ENCODE assay signal across 12 cellular contexts in genomic region chr12:25583545-25583944, GRCh38. TPM values are rescaled to one million over a fixed set of nuclear protein-coding genes. Genes with fewer than 3 reads are reported as not detected.
A peak's percentile ranks its signal among the peaks of the same experiment; 100 is the strongest.
DNase-seq lines count a peak whose midpoint lies in the region; ATAC-seq, FAIRE-seq and TF ChIP-seq lines count a peak whose summit lies in the region.
"Had no signal": no experiment of that assay in that cellular context is flagged by ENCODE, and none has a peak within 500 bp of the region (broad histone marks: within the 10 kb centered on the region; RNA-seq: fewer than 3 reads in every experiment).

No MANE protein-coding gene starts in this region.

- H3K36me3 ChIP-seq in astrocyte (ENCODE audit: insufficient read depth, low read length) (no peaks in the 10 kb centered on the region), hepatocyte (replicated peaks; ENCODE audit: insufficient read depth, low read depth) (no peaks in the 10 kb centered on the region), aorta (ENCODE audit: control insufficient read depth in 1 of 2, insufficient read depth in 2 of 2, low read length in 1 of 2) (no peaks in the 10 kb centered on the region)

- no peak overlapping the region for H2AFZ ChIP-seq in astrocyte (ENCODE audit: low read depth, low read length)
- no peak overlapping the region for H2AFZ ChIP-seq in hepatocyte

- intact Hi-C loops in activated naive CD4-positive, alpha-beta T cell treated with anti-CD3 and anti-CD28 coated beads for 36 hours (cut with micrococcal nuclease), result loop anchor here (2.0 kb wide), 1 partner anchor 433 kb away; no protein-coding TSS in a partner anchor
- intact Hi-C loops in aorta (cut with DNase I), result no loop called here

- H3K9me3 ChIP-seq in astrocyte (ENCODE audit: insufficient read depth, low read depth, low read length), result peaks cover 10% of the 10 kb centered on the region
- no peaks in the 10 kb centered on the region for H3K9me3 ChIP-seq in hepatocyte (ENCODE audit: low read depth)
- H3K9me3 ChIP-seq in aorta (ENCODE audit: control insufficient read depth, low read length), result peaks cover 1% of the 10 kb centered on the region

- peaks cover 3% of the 10 kb centered on the region for H3K36me3 Mint-ChIP-seq in activated naive CD4-positive, alpha-beta T cell treated with anti-CD3 and anti-CD28 coated beads for 36 hours (ENCODE audit: low read depth)
- H3K36me3 Mint-ChIP-seq in activated naive CD4-positive, alpha-beta T cell treated with anti-CD3 and anti-CD28 coated beads, Interleukin-2, amount 10 ng/mL, durations not matched to agents 7 days and 5 days, result peaks cover 2% of the 10 kb centered on the region
- no peaks in the 10 kb centered on the region for H3K36me3 Mint-ChIP-seq in astrocyte (ENCODE audit: low read depth, unreplicated experiment)
- peaks cover 2% of the 10 kb centered on the region for H3K36me3 Mint-ChIP-seq in activated T-cell treated with anti-CD3 and anti-CD28 coated beads, Interleukin-2, amount 50 U/mL, for 24 hours (ENCODE audit: low read depth)
- no peaks in the 10 kb centered on the region for H3K36me3 Mint-ChIP-seq in immature natural killer cell
- H3K36me3 Mint-ChIP-seq: activated CD8-positive, alpha-beta memory T cell treated with anti-CD3 and anti-CD28 coated beads, Interleukin-2, amount 10 ng/mL, durations not matched to agents 7 days and 5 days had no signal

- peak; percentile 21 for DNase-seq in activated naive CD4-positive, alpha-beta T cell treated with anti-CD3 and anti-CD28 coated beads for 36 hours
- no peak for DNase-seq in activated naive CD4-positive, alpha-beta T cell treated with anti-CD3 and anti-CD28 coated beads, Interleukin-2, amount 10 ng/mL, durations not matched to agents 7 days and 5 days
- DNase-seq in astrocyte (ENCODE audit: low read depth), result peak; percentile 29
- peak; percentile 85 for DNase-seq in hepatocyte (ENCODE audit: low spot score)
- DNase-seq in aorta, result no peak
- no peak for DNase-seq in activated T-cell treated with anti-CD3 and anti-CD28 coated beads, Interleukin-2, amount 50 U/mL, for 24 hours
- DNase-seq in immature natural killer cell, result no peak
- DNase-seq: activated CD8-positive, alpha-beta memory T cell treated with anti-CD3 and anti-CD28 coated beads, Interleukin-2, amount 10 ng/mL, durations not matched to agents 7 days and 5 days; central memory CD4-positive, alpha-beta T cell had no signal

- H3K9me2 ChIP-seq in hepatocyte (replicated peaks; ENCODE audit: insufficient read depth), result no peaks in the 10 kb centered on the region

- H3K9ac ChIP-seq in astrocyte (ENCODE audit: low read length), result no peak overlapping the region

- FAIRE-seq in astrocyte (lab: Jason Lieb, UNC), result no peak
- FAIRE-seq: urothelium cell line had no signal

- H3K4me2 ChIP-seq in astrocyte (ENCODE audit: low read length) (no peak overlapping the region), hepatocyte (no peak overlapping the region)

- 28% methylated on average over 3 of the region's 3 CpGs for WGBS in hepatocyte (ENCODE audit: low lambda C conversion rate, missing lambda C conversion rate)
- WGBS in aorta, 2 donors, result 28 to 42% methylated on average over 3 of the region's 3 CpGs

- no peaks in the 10 kb centered on the region for H3K4me1 Mint-ChIP-seq in activated naive CD4-positive, alpha-beta T cell treated with anti-CD3 and anti-CD28 coated beads for 36 hours (ENCODE audit: low read depth)
- H3K4me1 Mint-ChIP-seq in activated naive CD4-positive, alpha-beta T cell treated with anti-CD3 and anti-CD28 coated beads, Interleukin-2, amount 10 ng/mL, durations not matched to agents 7 days and 5 days, result no peaks in the 10 kb centered on the region
- H3K4me1 Mint-ChIP-seq in astrocyte (ENCODE audit: low read depth, unreplicated experiment) (no peaks in the 10 kb centered on the region), immature natural killer cell (no peaks in the 10 kb centered on the region)
- peaks cover 3% of the 10 kb centered on the region for H3K4me1 Mint-ChIP-seq in activated T-cell treated with anti-CD3 and anti-CD28 coated beads, Interleukin-2, amount 50 U/mL, for 24 hours (ENCODE audit: low read depth)
- H3K4me1 Mint-ChIP-seq: activated CD8-positive, alpha-beta memory T cell treated with anti-CD3 and anti-CD28 coated beads, Interleukin-2, amount 10 ng/mL, durations not matched to agents 7 days and 5 days had no signal

- no peak for TF ChIP-seq CTCF in astrocyte (IDR thresholded peaks at IDR 0.05; ENCODE audit: insufficient read depth, low read depth, low read length)
- TF ChIP-seq CTCF in hepatocyte (IDR thresholded peaks at IDR 0.05; ENCODE audit: poor library complexity), result peak; percentile 55

- H3K27me3 Mint-ChIP-seq in activated naive CD4-positive, alpha-beta T cell treated with anti-CD3 and anti-CD28 coated beads for 36 hours (ENCODE audit: low read depth), result no peaks in the 10 kb centered on the region
- H3K27me3 Mint-ChIP-seq in activated naive CD4-positive, alpha-beta T cell treated with anti-CD3 and anti-CD28 coated beads, Interleukin-2, amount 10 ng/mL, durations not matched to agents 7 days and 5 days, result no peaks in the 10 kb centered on the region
- H3K27me3 Mint-ChIP-seq in astrocyte (ENCODE audit: low read depth, unreplicated experiment) (no peaks in the 10 kb centered on the region), immature natural killer cell (ENCODE audit: low read depth in 3 of 3) (no peaks in the 10 kb centered on the region)
- no peaks in the 10 kb centered on the region for H3K27me3 Mint-ChIP-seq in activated T-cell treated with anti-CD3 and anti-CD28 coated beads, Interleukin-2, amount 50 U/mL, for 24 hours

- H3K4me1 ChIP-seq in astrocyte (ENCODE audit: insufficient read depth, low read length), result no peaks in the 10 kb centered on the region
- no peaks in the 10 kb centered on the region for H3K4me1 ChIP-seq in hepatocyte (ENCODE audit: insufficient read depth)
- no peaks in the 10 kb centered on the region for H3K4me1 ChIP-seq in aorta (ENCODE audit: control insufficient read depth in 1 of 2, insufficient read depth in 2 of 2, low read length in 2 of 2)

- H3K9me3 Mint-ChIP-seq in activated naive CD4-positive, alpha-beta T cell treated with anti-CD3 and anti-CD28 coated beads for 36 hours, result peaks cover 11% of the 10 kb centered on the region
- peaks cover 9% of the 10 kb centered on the region for H3K9me3 Mint-ChIP-seq in activated naive CD4-positive, alpha-beta T cell treated with anti-CD3 and anti-CD28 coated beads, Interleukin-2, amount 10 ng/mL, durations not matched to agents 7 days and 5 days
- H3K9me3 Mint-ChIP-seq in astrocyte (ENCODE audit: unreplicated experiment), result peaks cover 3% of the 10 kb centered on the region
- peaks cover 9% of the 10 kb centered on the region for H3K9me3 Mint-ChIP-seq in activated T-cell treated with anti-CD3 and anti-CD28 coated beads, Interleukin-2, amount 50 U/mL, for 24 hours
- peaks cover 0 to 5% (median 0%) of the 10 kb centered on the region in 6 donors for H3K9me3 Mint-ChIP-seq in immature natural killer cell

- H3K27me3 ChIP-seq in astrocyte (ENCODE audit: insufficient read depth, low read length) (no peaks in the 10 kb centered on the region), hepatocyte (no peaks in the 10 kb centered on the region), aorta (ENCODE audit: control insufficient read depth in 1 of 2, insufficient read depth in 2 of 2, low read length in 1 of 2) (no peaks in the 10 kb centered on the region)

- no peak overlapping the region for H3K27ac Mint-ChIP-seq in activated naive CD4-positive, alpha-beta T cell treated with anti-CD3 and anti-CD28 coated beads for 36 hours
- H3K27ac Mint-ChIP-seq in activated naive CD4-positive, alpha-beta T cell treated with anti-CD3 and anti-CD28 coated beads, Interleukin-2, amount 10 ng/mL, durations not matched to agents 7 days and 5 days, result no peak overlapping the region
- H3K27ac Mint-ChIP-seq in astrocyte (ENCODE audit: unreplicated experiment) (no peak overlapping the region), immature natural killer cell (peak overlapping the region in 1 of 6 donors; percentile 6)
- H3K27ac Mint-ChIP-seq in activated T-cell treated with anti-CD3 and anti-CD28 coated beads, Interleukin-2, amount 50 U/mL, for 24 hours, result no peak overlapping the region
- H3K27ac Mint-ChIP-seq: activated CD8-positive, alpha-beta memory T cell treated with anti-CD3 and anti-CD28 coated beads, Interleukin-2, amount 10 ng/mL, durations not matched to agents 7 days and 5 days had no signal

- CTCF ChIA-PET in activated naive CD4-positive, alpha-beta T cell treated with anti-CD3 and anti-CD28 coated beads for 36 hours (lab: Charles Lee), result no interaction called here
- CTCF ChIA-PET in activated naive CD4-positive, alpha-beta T cell treated with anti-CD3 and anti-CD28 coated beads, Interleukin-2, amount 10 ng/mL, durations not matched to agents 7 days and 5 days (lab: Charles Lee), result no interaction called here

- no peak overlapping the region for H3K4me3 ChIP-seq in astrocyte (ENCODE audit: insufficient read depth, low read depth, low read length)
- H3K4me3 ChIP-seq in hepatocyte, result no peak overlapping the region
- H3K4me3 ChIP-seq in aorta (ENCODE audit: low read length in 2 of 2), result no peak overlapping the region

- ATAC-seq in aorta (ENCODE audit: low FRiP score), result peak; percentile 48
- no peak for ATAC-seq in GM18907 (IDR thresholded peaks at IDR 0.05; ENCODE audit: unreplicated experiment)
- ATAC-seq: activated CD8-positive, alpha-beta memory T cell treated with anti-CD3 and anti-CD28 coated beads, Interleukin-2, amount 10 ng/mL, durations not matched to agents 7 days and 5 days had no signal

- H3K79me2 ChIP-seq in astrocyte (ENCODE audit: insufficient read depth, low read length) (no peaks in the 10 kb centered on the region), hepatocyte (no peaks in the 10 kb centered on the region)

- H4K20me1 ChIP-seq in astrocyte (ENCODE audit: insufficient read depth, low read length), result no peaks in the 10 kb centered on the region
- no peaks in the 10 kb centered on the region for H4K20me1 ChIP-seq in hepatocyte (ENCODE audit: insufficient read depth, poor library complexity, severe bottlenecking)

- H3K27ac ChIP-seq in astrocyte (ENCODE audit: low read depth, low read length) (no peak overlapping the region), hepatocyte (peak overlapping the region; percentile 53), aorta (ENCODE audit: low read depth in 1 of 2, low read length in 2 of 2) (no peak overlapping the region)

- H3K4me3 Mint-ChIP-seq in activated naive CD4-positive, alpha-beta T cell treated with anti-CD3 and anti-CD28 coated beads for 36 hours, result no peak overlapping the region
- H3K4me3 Mint-ChIP-seq in activated naive CD4-positive, alpha-beta T cell treated with anti-CD3 and anti-CD28 coated beads, Interleukin-2, amount 10 ng/mL, durations not matched to agents 7 days and 5 days, result no peak overlapping the region
- H3K4me3 Mint-ChIP-seq in astrocyte (ENCODE audit: unreplicated experiment), result no peak overlapping the region
- H3K4me3 Mint-ChIP-seq in activated T-cell treated with anti-CD3 and anti-CD28 coated beads, Interleukin-2, amount 50 U/mL, for 24 hours, result no peak overlapping the region
- no peak overlapping the region for H3K4me3 Mint-ChIP-seq in immature natural killer cell
- H3K4me3 Mint-ChIP-seq: activated CD8-positive, alpha-beta memory T cell treated with anti-CD3 and anti-CD28 coated beads, Interleukin-2, amount 10 ng/mL, durations not matched to agents 7 days and 5 days had no signal

RNA-seq across cellular contexts. Expression of gene LMNTD1, which starts 30.5 kb away (rescaled TPM):
- total RNA-seq in activated naive CD4-positive, alpha-beta T cell treated with anti-CD3 and anti-CD28 coated beads for 36 hours, result not detected
- not detected in 2 replicates for total RNA-seq in astrocyte
- total RNA-seq in hepatocyte, result 0.87 TPM in 1 of 2 replicates, not detected in the other
- 0.55 TPM in 1 of 2 replicates, not detected in the other for polyA plus RNA-seq in hepatocyte
- not detected for total RNA-seq in aorta
- not detected for polyA plus RNA-seq in aorta
- polyA plus RNA-seq in immature natural killer cell, result not detected
- total RNA-seq: activated CD8-positive, alpha-beta memory T cell treated with anti-CD3 and anti-CD28 coated beads, Interleukin-2, amount 10 ng/mL, durations not matched to agents 7 days and 5 days; osteoblast had no signal

Comparison
In these comparisons a context has a peak if more than half of its experiments do, and no peak if none do; other contexts are left out.
1. DNase-seq: peak in activated naive CD4-positive, alpha-beta T cell treated with anti-CD3 and anti-CD28 coated beads for 36 hours (single experiment), astrocyte (single experiment) and hepatocyte (single experiment); none in activated naive CD4-positive, alpha-beta T cell treated with anti-CD3 and anti-CD28 coated beads, Interleukin-2, amount 10 ng/mL, durations not matched to agents 7 days and 5 days (single experiment), aorta (0 of 2), activated T-cell treated with anti-CD3 and anti-CD28 coated beads, Interleukin-2, amount 50 U/mL, for 24 hours (single experiment) and immature natural killer cell (0 of 3).